Comparison of ENCODE assay signal across 1 cellular context in the genomic region with DNA sequence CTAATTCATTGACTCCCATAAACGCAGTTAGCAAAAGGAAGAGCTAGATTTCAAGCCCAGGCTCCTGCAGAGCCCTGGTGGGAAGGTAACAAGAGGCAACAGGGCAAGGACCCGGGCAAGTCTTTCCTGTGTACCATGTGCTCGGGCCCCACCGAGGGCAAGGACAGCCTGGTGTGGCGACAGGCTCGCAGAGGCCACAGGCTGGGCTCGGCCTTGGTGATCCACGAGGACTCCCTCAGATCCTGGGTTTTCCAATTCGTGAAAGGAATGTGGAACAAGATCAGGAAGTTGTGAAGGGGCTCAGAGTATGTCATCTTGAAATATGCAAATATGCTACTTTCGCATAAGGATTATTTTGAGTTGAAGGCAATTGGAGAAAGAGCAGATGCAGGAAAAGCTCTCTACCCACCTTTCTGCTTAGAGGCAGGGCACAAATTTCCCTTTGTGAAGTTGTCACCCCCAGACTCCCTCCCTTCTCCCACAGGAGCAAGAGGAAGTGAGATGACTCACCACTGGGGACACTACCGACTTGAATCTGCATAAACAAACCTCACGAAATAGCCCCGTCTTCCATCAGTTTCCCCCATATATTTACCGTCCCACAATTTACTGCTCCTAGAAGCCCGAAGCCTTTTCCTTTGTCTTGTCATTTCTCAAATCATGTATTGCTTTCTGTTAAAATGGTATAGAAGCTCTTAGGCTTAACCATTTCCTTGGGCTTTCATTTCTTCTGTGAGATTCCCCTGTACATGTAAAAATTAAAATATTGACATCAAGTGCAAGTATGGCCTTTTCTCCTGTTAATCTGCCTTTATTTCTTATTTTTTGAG.
TF ChIP-seq lines count a peak whose summit lies in the region.

No MANE protein-coding gene starts in this region.

TF ChIP-seq in K562, 482 proteins besides CTCF, POLR2A, EP300 and RAD21 (continued from another document and continues in another):
- TF ChIP-seq AFF4 (CRISPR knock-in tag; IDR thresholded peaks at IDR 0.05) (no peak), MXD1 (CRISPR knock-in tag; IDR thresholded peaks at IDR 0.05; ENCODE audit: borderline replicate concordance, poor library complexity, severe bottlenecking) (no peak), ZNF140 (CRISPR knock-in tag; IDR thresholded peaks at IDR 0.05) (no peak), ERF (CRISPR knock-in tag; IDR thresholded peaks at IDR 0.05) (no peak), ZFP91 (CRISPR knock-in tag; IDR thresholded peaks at IDR 0.05) (no peak), GTF2E2 (tag; IDR thresholded peaks at IDR 0.05) (0 out of 2 replicates have a peak, but pooled peaks have one; percentile 63), MCM5 (IDR thresholded peaks at IDR 0.05; ENCODE audit: low read depth) (no peak), PRPF4 (IDR thresholded peaks at IDR 0.05; ENCODE audit: insufficient read depth, low read depth, low read length, poor library complexity, severe bottlenecking) (no peak), SNIP1 (IDR thresholded peaks at IDR 0.05; ENCODE audit: low read depth) (no peak), PBX2 (CRISPR knock-in tag; IDR thresholded peaks at IDR 0.05; ENCODE audit: low read depth) (no peak), PBX2 (tag; conservative IDR thresholded peaks at IDR 0.05; ENCODE audit: low read depth) (0 out of 2 replicates have a peak, but pooled peaks have one; percentile 21), SMARCB1 (IDR thresholded peaks at IDR 0.05; ENCODE audit: insufficient read length, low read depth) (no peak), ZBTB17 (CRISPR knock-in tag; IDR thresholded peaks at IDR 0.05) (no peak), CBFB (CRISPR knock-in tag; IDR thresholded peaks at IDR 0.05) (no peak), TAF7 (tag; IDR thresholded peaks at IDR 0.05) (no peak), PHF21A (IDR thresholded peaks at IDR 0.05; ENCODE audit: borderline replicate concordance, low read depth) (no peak), ZNF717 (CRISPR knock-in tag; IDR thresholded peaks at IDR 0.05) (no peak), ZNF699 (CRISPR knock-in tag; IDR thresholded peaks at IDR 0.05; ENCODE audit: insufficient replicate concordance) (no peak), ZSCAN29 (IDR thresholded peaks at IDR 0.05) (no peak), ZNF133 (CRISPR knock-in tag; IDR thresholded peaks at IDR 0.05) (no peak), ATF7 (IDR thresholded peaks at IDR 0.05) (peak; percentile 40; the same call in 1 of the 2 replicates), SIX5 (IDR thresholded peaks at IDR 0.05; ENCODE audit: borderline replicate concordance in 1 of 2, insufficient read depth in 1 of 2, low read depth in 1 of 2, low read length in 2 of 2) (no peak), MTA1 (IDR thresholded peaks at IDR 0.05; ENCODE audit: borderline replicate concordance) (peak; percentile 62), PCBP2 (IDR thresholded peaks at IDR 0.05; ENCODE audit: low read depth, low read length, poor library complexity, severe bottlenecking) (no peak), JUND (IDR thresholded peaks at IDR 0.05; ENCODE audit: borderline replicate concordance, low read depth, low read length) (peak; percentile 98), JUND (tag; IDR thresholded peaks at IDR 0.05; ENCODE audit: borderline replicate concordance, low read depth, low read length) (peak; percentile 99)
- TF ChIP-seq, protein P1, sequence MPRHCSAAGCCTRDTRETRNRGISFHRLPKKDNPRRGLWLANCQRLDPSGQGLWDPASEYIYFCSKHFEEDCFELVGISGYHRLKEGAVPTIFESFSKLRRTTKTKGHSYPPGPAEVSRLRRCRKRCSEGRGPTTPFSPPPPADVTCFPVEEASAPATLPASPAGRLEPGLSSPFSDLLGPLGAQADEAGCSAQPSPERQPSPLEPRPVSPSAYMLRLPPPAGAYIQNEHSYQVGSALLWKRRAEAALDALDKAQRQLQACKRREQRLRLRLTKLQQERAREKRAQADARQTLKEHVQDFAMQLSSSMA (CRISPR knock-in tag; IDR thresholded peaks at IDR 0.05) = no peak
- TF ChIP-seq, protein P2, sequence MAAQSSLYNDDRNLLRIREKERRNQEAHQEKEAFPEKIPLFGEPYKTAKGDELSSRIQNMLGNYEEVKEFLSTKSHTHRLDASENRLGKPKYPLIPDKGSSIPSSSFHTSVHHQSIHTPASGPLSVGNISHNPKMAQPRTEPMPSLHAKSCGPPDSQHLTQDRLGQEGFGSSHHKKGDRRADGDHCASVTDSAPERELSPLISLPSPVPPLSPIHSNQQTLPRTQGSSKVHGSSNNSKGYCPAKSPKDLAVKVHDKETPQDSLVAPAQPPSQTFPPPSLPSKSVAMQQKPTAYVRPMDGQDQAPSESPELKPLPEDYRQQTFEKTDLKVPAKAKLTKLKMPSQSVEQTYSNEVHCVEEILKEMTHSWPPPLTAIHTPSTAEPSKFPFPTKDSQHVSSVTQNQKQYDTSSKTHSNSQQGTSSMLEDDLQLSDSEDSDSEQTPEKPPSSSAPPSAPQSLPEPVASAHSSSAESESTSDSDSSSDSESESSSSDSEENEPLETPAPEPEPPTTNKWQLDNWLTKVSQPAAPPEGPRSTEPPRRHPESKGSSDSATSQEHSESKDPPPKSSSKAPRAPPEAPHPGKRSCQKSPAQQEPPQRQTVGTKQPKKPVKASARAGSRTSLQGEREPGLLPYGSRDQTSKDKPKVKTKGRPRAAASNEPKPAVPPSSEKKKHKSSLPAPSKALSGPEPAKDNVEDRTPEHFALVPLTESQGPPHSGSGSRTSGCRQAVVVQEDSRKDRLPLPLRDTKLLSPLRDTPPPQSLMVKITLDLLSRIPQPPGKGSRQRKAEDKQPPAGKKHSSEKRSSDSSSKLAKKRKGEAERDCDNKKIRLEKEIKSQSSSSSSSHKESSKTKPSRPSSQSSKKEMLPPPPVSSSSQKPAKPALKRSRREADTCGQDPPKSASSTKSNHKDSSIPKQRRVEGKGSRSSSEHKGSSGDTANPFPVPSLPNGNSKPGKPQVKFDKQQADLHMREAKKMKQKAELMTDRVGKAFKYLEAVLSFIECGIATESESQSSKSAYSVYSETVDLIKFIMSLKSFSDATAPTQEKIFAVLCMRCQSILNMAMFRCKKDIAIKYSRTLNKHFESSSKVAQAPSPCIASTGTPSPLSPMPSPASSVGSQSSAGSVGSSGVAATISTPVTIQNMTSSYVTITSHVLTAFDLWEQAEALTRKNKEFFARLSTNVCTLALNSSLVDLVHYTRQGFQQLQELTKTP (IDR thresholded peaks at IDR 0.05; ENCODE audit: low read depth in 1 of 2, partially characterized antibody in 2 of 2) = no peak
- TF ChIP-seq, protein P3, sequence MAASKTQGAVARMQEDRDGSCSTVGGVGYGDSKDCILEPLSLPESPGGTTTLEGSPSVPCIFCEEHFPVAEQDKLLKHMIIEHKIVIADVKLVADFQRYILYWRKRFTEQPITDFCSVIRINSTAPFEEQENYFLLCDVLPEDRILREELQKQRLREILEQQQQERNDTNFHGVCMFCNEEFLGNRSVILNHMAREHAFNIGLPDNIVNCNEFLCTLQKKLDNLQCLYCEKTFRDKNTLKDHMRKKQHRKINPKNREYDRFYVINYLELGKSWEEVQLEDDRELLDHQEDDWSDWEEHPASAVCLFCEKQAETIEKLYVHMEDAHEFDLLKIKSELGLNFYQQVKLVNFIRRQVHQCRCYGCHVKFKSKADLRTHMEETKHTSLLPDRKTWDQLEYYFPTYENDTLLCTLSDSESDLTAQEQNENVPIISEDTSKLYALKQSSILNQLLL (CRISPR knock-in tag; IDR thresholded peaks at IDR 0.05; ENCODE audit: borderline replicate concordance) = no peak
- TF ChIP-seq, protein P4, sequence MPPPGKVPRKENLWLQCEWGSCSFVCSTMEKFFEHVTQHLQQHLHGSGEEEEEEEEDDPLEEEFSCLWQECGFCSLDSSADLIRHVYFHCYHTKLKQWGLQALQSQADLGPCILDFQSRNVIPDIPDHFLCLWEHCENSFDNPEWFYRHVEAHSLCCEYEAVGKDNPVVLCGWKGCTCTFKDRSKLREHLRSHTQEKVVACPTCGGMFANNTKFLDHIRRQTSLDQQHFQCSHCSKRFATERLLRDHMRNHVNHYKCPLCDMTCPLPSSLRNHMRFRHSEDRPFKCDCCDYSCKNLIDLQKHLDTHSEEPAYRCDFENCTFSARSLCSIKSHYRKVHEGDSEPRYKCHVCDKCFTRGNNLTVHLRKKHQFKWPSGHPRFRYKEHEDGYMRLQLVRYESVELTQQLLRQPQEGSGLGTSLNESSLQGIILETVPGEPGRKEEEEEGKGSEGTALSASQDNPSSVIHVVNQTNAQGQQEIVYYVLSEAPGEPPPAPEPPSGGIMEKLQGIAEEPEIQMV (tag; conservative IDR thresholded peaks at IDR 0.05; ENCODE audit: low read depth) = 0 out of 2 replicates have a peak, but pooled peaks have one; percentile 27
